ENCODE assay signal across 9 cellular contexts in the genomic region with DNA sequence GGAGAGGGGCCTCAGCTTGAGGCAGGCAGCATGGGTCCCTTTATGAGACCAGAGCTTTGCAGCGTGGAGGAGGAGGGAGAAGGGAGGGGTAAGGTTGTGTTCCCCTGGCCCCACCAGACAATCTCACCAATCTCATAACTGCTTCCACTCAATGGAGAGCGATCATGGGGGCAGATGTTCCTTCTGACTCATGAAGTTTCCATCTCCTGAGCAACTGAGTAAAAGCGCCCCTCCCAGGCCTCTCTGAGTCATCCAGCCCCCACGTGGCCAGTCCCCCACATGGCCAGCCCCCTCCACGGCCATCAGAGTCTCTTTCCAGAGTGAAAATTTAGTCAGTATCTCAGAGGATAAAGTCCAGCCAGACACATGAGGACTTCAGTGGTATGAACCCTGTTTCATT. TPM values are rescaled to one million over a fixed set of nuclear protein-coding genes. Genes with fewer than 3 reads are reported as not detected.
DNase-seq lines count a peak whose midpoint lies in the region; ATAC-seq and TF ChIP-seq lines count a peak whose summit lies in the region.
"Had no signal": no experiment of that assay in that cellular context is flagged by ENCODE, and none has a peak within 500 bp of the region (broad histone marks: within the 10 kb centered on the region; RNA-seq: fewer than 3 reads in every experiment).

No MANE protein-coding gene starts in this region.

- no peak overlapping the region for H3K4me3 Mint-ChIP-seq in activated naive CD4-positive, alpha-beta T cell treated with anti-CD3 and anti-CD28 coated beads, Interleukin-2, amount 50 U/mL, for 24 hours
- no peak overlapping the region for H3K4me3 Mint-ChIP-seq in neural progenitor cell
- H3K4me3 Mint-ChIP-seq: brain had no signal

- H3K27me3 ChIP-seq in neural progenitor cell: no peaks in the 10 kb centered on the region

- no peaks in the 10 kb centered on the region for H4K20me1 ChIP-seq in neural progenitor cell (ENCODE audit: low read depth)

- no peak overlapping the region for H3K27ac ChIP-seq in neural progenitor cell

- no peaks in the 10 kb centered on the region for H3K27me3 Mint-ChIP-seq in activated naive CD4-positive, alpha-beta T cell treated with anti-CD3 and anti-CD28 coated beads, Interleukin-2, amount 50 U/mL, for 24 hours
- peaks cover 6% of the 10 kb centered on the region for H3K27me3 Mint-ChIP-seq in neural progenitor cell (ENCODE audit: insufficient read depth, low read depth)

- no peaks in the 10 kb centered on the region for H3K9me3 Mint-ChIP-seq in activated naive CD4-positive, alpha-beta T cell treated with anti-CD3 and anti-CD28 coated beads, Interleukin-2, amount 50 U/mL, for 24 hours
- peaks cover 2% of the 10 kb centered on the region for H3K9me3 Mint-ChIP-seq in neural progenitor cell

- H3K9ac ChIP-seq in neural progenitor cell: no peak overlapping the region

- ATAC-seq in HG03432 (IDR thresholded peaks at IDR 0.05; ENCODE audit: unreplicated experiment) (peak; percentile 42), HG03469 (IDR thresholded peaks at IDR 0.05; ENCODE audit: unreplicated experiment) (no peak), Right ventricle myocardium inferior (no peak)

- peak overlapping the region; percentile 82 for H3K27ac Mint-ChIP-seq in activated naive CD4-positive, alpha-beta T cell treated with anti-CD3 and anti-CD28 coated beads, Interleukin-2, amount 50 U/mL, for 24 hours
- H3K27ac Mint-ChIP-seq in neural progenitor cell: no peak overlapping the region
- H3K27ac Mint-ChIP-seq: brain had no signal

- no peak overlapping the region for H2AFZ ChIP-seq in neural progenitor cell (replicated peaks)

- H3K4me1 ChIP-seq in neural progenitor cell: peaks cover 8% of the 10 kb centered on the region

- peaks cover 17% of the 10 kb centered on the region for H3K4me1 Mint-ChIP-seq in activated naive CD4-positive, alpha-beta T cell treated with anti-CD3 and anti-CD28 coated beads, Interleukin-2, amount 50 U/mL, for 24 hours
- peaks cover 18% of the 10 kb centered on the region for H3K4me1 Mint-ChIP-seq in neural progenitor cell
- H3K4me1 Mint-ChIP-seq: brain had no signal

- DNase-seq in AG08396 (ENCODE audit: low spot score) (peak; percentile 44), neural progenitor cell (ENCODE audit: low spot score) (no peak), cortex of kidney (lab: John Stamatoyannopoulos, UW) (no peak), HuH-7.5 (ENCODE audit: low spot score) (no peak), Right ventricle myocardium inferior (ENCODE audit: missing footprints) (no peak)

- peak overlapping the region; percentile 8 for H3K4me2 ChIP-seq in neural progenitor cell

- intact Hi-C loops in Right ventricle myocardium inferior (cut with DNase I): no loop called here

- no peaks in the 10 kb centered on the region for H3K36me3 ChIP-seq in neural progenitor cell

- no peaks in the 10 kb centered on the region for H3K36me3 Mint-ChIP-seq in activated naive CD4-positive, alpha-beta T cell treated with anti-CD3 and anti-CD28 coated beads, Interleukin-2, amount 50 U/mL, for 24 hours
- H3K36me3 Mint-ChIP-seq in neural progenitor cell: no peaks in the 10 kb centered on the region
- H3K36me3 Mint-ChIP-seq: brain had no signal

- no peak overlapping the region for H3K4me3 ChIP-seq in neural progenitor cell

- TF ChIP-seq CTCF in neural progenitor cell (IDR thresholded peaks at IDR 0.05): no peak

- no peaks in the 10 kb centered on the region for H3K9me3 ChIP-seq in neural progenitor cell (ENCODE audit: low read depth)

- no peaks in the 10 kb centered on the region for H3F3A ChIP-seq in neural progenitor cell (ENCODE audit: low read depth)

- H3K79me2 ChIP-seq in neural progenitor cell (ENCODE audit: low read depth): no peaks in the 10 kb centered on the region

RNA-seq across cellular contexts. Expression of gene PLXNC1, which starts 39.2 kb away (rescaled TPM):
- total RNA-seq in neural progenitor cell (ENCODE audit: low replicate concordance) (13.4 and 16.7 TPM in 2 replicates), Right ventricle myocardium inferior (3.0 TPM)
